Comparison of ENCODE assay signal across 8 cellular contexts in the genomic region with DNA sequence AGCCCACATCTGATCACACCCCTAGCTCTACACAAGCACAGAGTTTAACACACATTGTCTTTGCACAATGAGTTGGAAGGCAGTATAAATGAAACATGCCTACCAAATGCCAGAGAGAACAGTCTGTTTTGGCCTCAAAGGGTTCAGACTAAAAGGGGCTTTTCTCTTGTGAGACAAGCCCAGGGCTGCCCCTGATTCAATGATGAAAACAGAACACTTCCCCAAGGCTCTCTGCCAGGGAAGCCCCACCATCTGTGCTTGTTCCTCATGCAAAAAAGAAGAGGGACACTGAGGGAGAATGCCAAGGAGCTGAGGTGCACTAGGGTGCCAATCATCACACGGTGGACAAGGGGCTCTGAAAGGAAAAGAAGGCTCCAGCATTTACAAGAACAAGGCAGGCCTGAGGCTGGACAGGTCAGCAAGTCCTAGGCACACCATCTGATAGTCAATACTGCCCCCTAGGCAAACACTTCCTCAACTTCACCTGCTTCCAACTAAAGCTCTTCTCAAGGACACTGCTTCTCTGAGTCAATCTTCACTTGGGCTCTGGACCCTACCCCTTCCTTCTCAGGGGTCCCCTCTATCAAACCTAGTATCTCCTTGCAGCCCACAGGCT. TPM values are rescaled to one million over a fixed set of nuclear protein-coding genes. Genes with fewer than 3 reads are reported as not detected.
DNase-seq lines count a peak whose midpoint lies in the region; FAIRE-seq and TF ChIP-seq lines count a peak whose summit lies in the region.

No MANE protein-coding gene starts in this region.

- no peaks in the 10 kb centered on the region for H3K79me2 ChIP-seq in neural progenitor cell (ENCODE audit: low read depth)

- H3K36me3 Mint-ChIP-seq in neural progenitor cell, result peaks cover 14% of the 10 kb centered on the region
- H3K36me3 Mint-ChIP-seq in activated CD4-positive, alpha-beta memory T cell treated with anti-CD3 and anti-CD28 coated beads, Interleukin-2, amount 10 ng/mL, durations not matched to agents 7 days and 5 days (ENCODE audit: low read depth), result peaks cover 2% of the 10 kb centered on the region

- no peak overlapping the region for H3K4me2 ChIP-seq in neural progenitor cell

- no peak for FAIRE-seq in H54 (lab: Jason Lieb, UNC)

- no peak overlapping the region for H2AFZ ChIP-seq in neural progenitor cell (replicated peaks)

- H3F3A ChIP-seq in neural progenitor cell (ENCODE audit: low read depth), result no peaks in the 10 kb centered on the region

- H3K27me3 Mint-ChIP-seq in neural progenitor cell (ENCODE audit: insufficient read depth, low read depth), result no peaks in the 10 kb centered on the region
- no peaks in the 10 kb centered on the region for H3K27me3 Mint-ChIP-seq in activated CD4-positive, alpha-beta memory T cell treated with anti-CD3 and anti-CD28 coated beads, Interleukin-2, amount 10 ng/mL, durations not matched to agents 7 days and 5 days

- H3K9me3 ChIP-seq in neural progenitor cell (ENCODE audit: low read depth), result no peaks in the 10 kb centered on the region
- no peaks in the 10 kb centered on the region for H3K9me3 ChIP-seq in Peyer's patch

- TF ChIP-seq POLR2A in Peyer's patch (IDR thresholded peaks at IDR 0.05) (no peak), H54 (IDR thresholded peaks at IDR 0.05; ENCODE audit: low read depth, low read length) (no peak)

- H3K36me3 ChIP-seq in brain microvascular endothelial cell (replicated peaks) (peaks cover 58% of the 10 kb centered on the region), neural progenitor cell (no peaks in the 10 kb centered on the region), Peyer's patch (peaks cover 0 to 65% (median 7%) of the 10 kb centered on the region in 3 donors)

- TF ChIP-seq CTCF in GM12864 (IDR thresholded peaks at IDR 0.05; ENCODE audit: low read depth, low read length, missing control alignments) (peak; percentile 56), brain microvascular endothelial cell (IDR thresholded peaks at IDR 0.05; ENCODE audit: low read depth, low read length, missing control alignments) (peak; percentile 40), neural progenitor cell (IDR thresholded peaks at IDR 0.05) (peak; percentile 57), Peyer's patch (IDR thresholded peaks at IDR 0.05) (peak in 3 of 6 experiments; percentile 23 to 35 (median 26))

- H3K4me3 ChIP-seq in GM12864 (ENCODE audit: low read depth, low read length) (no peak overlapping the region), brain microvascular endothelial cell (ENCODE audit: low read depth, low read length) (no peak overlapping the region), neural progenitor cell (no peak overlapping the region), Peyer's patch (no peak overlapping the region)

- DNase-seq in GM12864 (ENCODE audit: low read depth) (no peak), NCI-H1694 (lab: John Stamatoyannopoulos, UW) (peak; percentile 84), brain microvascular endothelial cell (peak; percentile 14), neural progenitor cell (ENCODE audit: low spot score) (peak; percentile 57), Peyer's patch (no peak), GF-D8 (lab: John Stamatoyannopoulos, UW) (no peak), H54 (ENCODE audit: insufficient read length, low spot score) (no peak)
- no peak for DNase-seq in activated CD4-positive, alpha-beta memory T cell treated with anti-CD3 and anti-CD28 coated beads, Interleukin-2, amount 10 ng/mL, durations not matched to agents 7 days and 5 days

- CTCF ChIA-PET in activated CD4-positive, alpha-beta memory T cell treated with anti-CD3 and anti-CD28 coated beads, Interleukin-2, amount 10 ng/mL, durations not matched to agents 7 days and 5 days (lab: Charles Lee), result interaction anchor here (0.7 to 1.8 kb wide), 3 partner anchors 13 to 58 kb away, joined by 3 to 4 read pairs (median 4); no protein-coding TSS in a partner anchor

- POLR2A ChIA-PET in activated CD4-positive, alpha-beta memory T cell treated with anti-CD3 and anti-CD28 coated beads, Interleukin-2, amount 10 ng/mL, durations not matched to agents 7 days and 5 days (lab: Charles Lee), result interaction anchor here (0.6 to 1.0 kb wide), 2 partner anchors 35 to 154 kb away, joined by 3 read pairs; no protein-coding TSS in a partner anchor

- peaks cover 8% of the 10 kb centered on the region for H3K4me1 Mint-ChIP-seq in neural progenitor cell
- no peaks in the 10 kb centered on the region for H3K4me1 Mint-ChIP-seq in activated CD4-positive, alpha-beta memory T cell treated with anti-CD3 and anti-CD28 coated beads, Interleukin-2, amount 10 ng/mL, durations not matched to agents 7 days and 5 days

- H3K4me1 ChIP-seq in neural progenitor cell, result no peaks in the 10 kb centered on the region
- no peaks in the 10 kb centered on the region for H3K4me1 ChIP-seq in Peyer's patch

- in situ Hi-C loops in brain microvascular endothelial cell (cut with HindIII; ENCODE audit: low pct_ligation_motif_present, low sequenced_read_pairs), result no loop called here

- no peak overlapping the region for H3K27ac Mint-ChIP-seq in neural progenitor cell
- no peak overlapping the region for H3K27ac Mint-ChIP-seq in activated CD4-positive, alpha-beta memory T cell treated with anti-CD3 and anti-CD28 coated beads, Interleukin-2, amount 10 ng/mL, durations not matched to agents 7 days and 5 days

- no peak overlapping the region for H3K9ac ChIP-seq in neural progenitor cell

- no peaks in the 10 kb centered on the region for H4K20me1 ChIP-seq in neural progenitor cell (ENCODE audit: low read depth)

- no peaks in the 10 kb centered on the region for H3K9me3 Mint-ChIP-seq in neural progenitor cell
- H3K9me3 Mint-ChIP-seq in activated CD4-positive, alpha-beta memory T cell treated with anti-CD3 and anti-CD28 coated beads, Interleukin-2, amount 10 ng/mL, durations not matched to agents 7 days and 5 days, result no peaks in the 10 kb centered on the region

- H3K27me3 ChIP-seq in brain microvascular endothelial cell (replicated peaks), result no peaks in the 10 kb centered on the region
- H3K27me3 ChIP-seq in neural progenitor cell, result no peaks in the 10 kb centered on the region
- no peaks in the 10 kb centered on the region for H3K27me3 ChIP-seq in Peyer's patch

- H3K27ac ChIP-seq in brain microvascular endothelial cell (no peak overlapping the region), neural progenitor cell (no peak overlapping the region), Peyer's patch (no peak overlapping the region)

- no peak overlapping the region for H3K4me3 Mint-ChIP-seq in neural progenitor cell
- no peak overlapping the region for H3K4me3 Mint-ChIP-seq in activated CD4-positive, alpha-beta memory T cell treated with anti-CD3 and anti-CD28 coated beads, Interleukin-2, amount 10 ng/mL, durations not matched to agents 7 days and 5 days

RNA-seq across cellular contexts. Expression of a gene that starts 37.5 kb away (rescaled TPM):
- total RNA-seq in neural progenitor cell (ENCODE audit: low replicate concordance), result 0.95 and 3.4 TPM in 2 replicates
- total RNA-seq in Peyer's patch, result 1 to 10 TPM in 1 of 4 donors, under 1 TPM in 2, not detected in 1; 0.54 to 1.1 (median 0.70) TPM
- 1 to 10 TPM; 1.6 to 1.8 TPM for total RNA-seq in activated CD4-positive, alpha-beta memory T cell treated with anti-CD3 and anti-CD28 coated beads, Interleukin-2, amount 10 ng/mL, durations not matched to agents 7 days and 5 days

Comparison
In these comparisons a context has a peak if more than half of its experiments do, and no peak if none do; other contexts are left out.
1. DNase-seq: peak in NCI-H1694 (single experiment), brain microvascular endothelial cell (single experiment) and neural progenitor cell (single experiment); none in GM12864 (single experiment), Peyer's patch (0 of 3), GF-D8 (single experiment), activated CD4-positive, alpha-beta memory T cell treated with anti-CD3 and anti-CD28 coated beads, Interleukin-2, amount 10 ng/mL, durations not matched to agents 7 days and 5 days (single experiment) and H54 (single experiment).